18 cellular contexts compared by ENCODE assay signal in the genomic region with DNA sequence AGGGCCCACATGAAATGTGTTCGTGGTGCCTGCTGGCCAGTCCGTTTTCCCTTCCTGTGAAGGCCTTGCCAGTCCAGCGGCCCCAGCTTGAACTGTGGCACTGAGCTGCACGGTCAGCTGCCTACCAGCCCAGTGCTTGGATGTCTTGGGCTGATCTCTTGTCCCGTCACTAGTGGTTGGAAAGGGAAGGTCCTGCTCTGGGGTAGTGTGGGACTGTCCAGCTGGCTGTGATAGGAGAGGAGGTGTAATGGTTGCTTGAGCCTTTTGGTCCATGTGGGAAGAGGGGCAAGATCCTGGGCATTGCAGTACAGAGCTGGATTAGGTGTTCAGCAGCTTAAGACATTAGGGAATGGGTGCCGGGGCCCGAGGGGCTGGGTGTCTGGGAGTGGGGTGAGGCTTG. TPM values are rescaled to one million over a fixed set of nuclear protein-coding genes. Genes with fewer than 3 reads are reported as not detected.
DNase-seq lines count a peak whose midpoint lies in the region; ATAC-seq, FAIRE-seq and TF ChIP-seq lines count a peak whose summit lies in the region.
"Had no signal": no experiment of that assay in that cellular context is flagged by ENCODE, and none has a peak within 500 bp of the region (broad histone marks: within the 10 kb centered on the region; RNA-seq: fewer than 3 reads in every experiment).

No MANE protein-coding gene starts in this region.

- no peak overlapping the region for H3K9ac ChIP-seq in HCT116 (ENCODE audit: low read length)

- peaks cover 44% of the 10 kb centered on the region for H3K36me3 Mint-ChIP-seq in WTC11

- RAD21 ChIA-PET in HCT116 (lab: Charles Lee; ENCODE audit: low non-redundant PET in 1 of 2, low total read pairs in 2 of 2, uncharacterized antibody in 2 of 2, unreplicated experiment in 2 of 2) = interaction anchor here in 1 of 2 experiments (0.5 kb wide), 1 partner anchor 8 kb away, joined by 3 read pairs; no protein-coding TSS in a partner anchor

- H3K36me3 ChIP-seq in HCT116 (ENCODE audit: control insufficient read depth in 1 of 2, insufficient read depth in 2 of 2, low read length in 2 of 2) = peaks cover 30 to 70% of the 10 kb centered on the region in 2 experiments; a peak in 3 of 4 replicates

- no peak overlapping the region for H3K4me2 ChIP-seq in A549
- H3K4me2 ChIP-seq in HCT116 (ENCODE audit: low read length) = no peak overlapping the region

- H3K27me3 Mint-ChIP-seq in WTC11 (ENCODE audit: low read depth) = no peaks in the 10 kb centered on the region

- TF ChIP-seq EP300 in A549 (IDR thresholded peaks at IDR 0.05) = no peak

- no peaks in the 10 kb centered on the region for H3K9me3 Mint-ChIP-seq in WTC11
- H3K9me3 Mint-ChIP-seq: CD8-positive, alpha-beta memory T cell had no signal

- intact Hi-C loops in HCT116 (cut with micrococcal nuclease) = no loop called here

- peaks cover 48% of the 10 kb centered on the region for H3K4me1 ChIP-seq in A549
- H3K4me1 ChIP-seq in HCT116 (ENCODE audit: control insufficient read depth in 1 of 2, insufficient read depth in 2 of 2, low read length in 2 of 2) = peaks cover 0 to 14% of the 10 kb centered on the region in 2 experiments; a peak in 2 of 4 replicates

- POLR2A ChIA-PET in A549 (lab: Yijun Ruan, JAX) (interaction anchor here (0.6 to 2.1 kb wide), 4 partner anchors 7 to 27 kb away, joined by 3 to 16 read pairs (median 4); no protein-coding TSS in a partner anchor), HCT116 (lab: Charles Lee) (interaction anchor here (0.6 kb wide), 1 partner anchor 134 kb away, joined by 3 read pairs; no protein-coding TSS in a partner anchor), WTC11 (lab: Charles Lee) (interaction anchor here (0.7 kb wide), 1 partner anchor 163 kb away, joined by 3 read pairs; no protein-coding TSS in a partner anchor)

- no peak for ATAC-seq in A549
- ATAC-seq in HCT116 = no peak
- no peak for ATAC-seq in WTC11

- TF ChIP-seq RAD21 in A549 (conservative IDR thresholded peaks at IDR 0.05 in 1 of 2, IDR thresholded peaks at IDR 0.05 in 1 of 2) = no peak
- no peak for TF ChIP-seq RAD21 in HCT116 (IDR thresholded peaks at IDR 0.05; ENCODE audit: low read depth)

- H3K4me1 Mint-ChIP-seq in WTC11 = peaks cover 10% of the 10 kb centered on the region
- H3K4me1 Mint-ChIP-seq: CD8-positive, alpha-beta memory T cell had no signal

- no peaks in the 10 kb centered on the region for H3K27me3 ChIP-seq in HCT116 (ENCODE audit: insufficient read depth, low read length)

- no peak overlapping the region for H3K4me3 Mint-ChIP-seq in WTC11
- H3K4me3 Mint-ChIP-seq: CD8-positive, alpha-beta memory T cell had no signal

- no peak for TF ChIP-seq POLR2A in A549 (IDR thresholded peaks at IDR 0.05; ENCODE audit: low read length)
- TF ChIP-seq POLR2A in HCT116 (IDR thresholded peaks at IDR 0.05; ENCODE audit: borderline replicate concordance, extremely low read depth, insufficient read depth, insufficient read length) = no peak

- DNase-seq in A549 (ENCODE audit: low read depth in 1 of 2, low spot score in 1 of 2) (no peak), HCT116 (ENCODE audit: low read depth, low spot score) (no peak), WTC11 (ENCODE audit: low spot score) (no peak), iPS-NIHi7 (ENCODE audit: extremely low spot score) (no peak), mesenteric fat pad (ENCODE audit: low spot score) (no peak)
- no peak for DNase-seq in activated CD4-positive, alpha-beta T cell treated with anti-CD3 and anti-CD28 coated beads, Interleukin-2, amount 50 U/mL, for 1 hour
- DNase-seq: ACHN; C1 segment of cervical spinal cord; CD8-positive, alpha-beta memory T cell; NCI-H1417; NCI-H187; NCI-H2107; NCI-H510A; NCI-H748 treated with DMSO at 0.1 percent for 48 hours; NK-92 treated with Interleukin-12 subunit alpha and Interleukin-12 subunit beta, amount 100 ng/mL, for 24 hours; RPMI8226 had no signal

- CTCF ChIA-PET in A549 (lab: Yijun Ruan, JAX) = interaction anchor here (0.7 to 10.0 kb wide), 8 partner anchors 10 to 92 kb away, joined by 3 to 139 read pairs (median 9); a partner anchor contains a TSS
- CTCF ChIA-PET in HCT116 (lab: Charles Lee) = no interaction called here
- CTCF ChIA-PET in WTC11 (lab: Charles Lee) = interaction anchor here (8.0 kb wide), 1 partner anchor 92 kb away, joined by 61 read pairs; no protein-coding TSS in a partner anchor

- H3K4me3 ChIP-seq in A549 (no peak overlapping the region), HCT116 (replicated peaks in 1 of 2; ENCODE audit: low read depth in 1 of 2, low read length in 2 of 2) (no peak overlapping the region)

- no peak for FAIRE-seq in A549 (lab: Jason Lieb, UNC)
- FAIRE-seq: D721Med, H54 had no signal

- BruUV-seq in HCT116 (replicated peaks; lab: Mats Ljungman, UMichigan) = no TSS peak

- H3K9me3 ChIP-seq in A549 = no peaks in the 10 kb centered on the region
- no peaks in the 10 kb centered on the region for H3K9me3 ChIP-seq in HCT116 (ENCODE audit: control insufficient read depth in 1 of 2, insufficient read depth in 1 of 2, low read depth in 1 of 2, low read length in 2 of 2)

- H3K27ac ChIP-seq in A549 (peak overlapping the region in 1 of 2 experiments; percentile 99; a peak in 3 of 6 replicates), HCT116 (ENCODE audit: low read depth, low read length) (peak overlapping the region; percentile 43; the same call in 1 of the 2 replicates)

- peak overlapping the region; percentile 58; the same call in 1 of the 2 replicates for H3K27ac Mint-ChIP-seq in WTC11

- H2AFZ ChIP-seq in HCT116 (ENCODE audit: low read depth, low read length, poor library complexity, severe bottlenecking) = no peak overlapping the region

- H3K79me2 ChIP-seq in HCT116 (ENCODE audit: insufficient read depth, low read length) = peaks cover 6% of the 10 kb centered on the region; the same call in 1 of the 2 replicates

- H3K9me2 ChIP-seq in HCT116 (ENCODE audit: insufficient read depth) = no peaks in the 10 kb centered on the region

- TF ChIP-seq CTCF in A549 (IDR thresholded peaks at IDR 0.05) = no peak
- no peak for TF ChIP-seq CTCF in HCT116 (IDR thresholded peaks at IDR 0.05 in 2 of 3, conservative IDR thresholded peaks at IDR 0.05 in 1 of 3; ENCODE audit: borderline replicate concordance in 1 of 3, insufficient read depth in 1 of 3, low read depth in 2 of 3, low read length in 2 of 3)
- TF ChIP-seq CTCF in WTC11 (IDR thresholded peaks at IDR 0.05) = no peak

- WGBS in A549 (ENCODE audit: missing lambda C conversion rate) = 87% methylated on average over 5 of the region's 7 CpGs

- H4K20me1 ChIP-seq in HCT116 (ENCODE audit: insufficient read depth) = 0 out of 2 replicates have a peak, but pooled peaks cover 3% of the 10 kb centered on the region

TF ChIP-seq in A549, 52 proteins besides CTCF, POLR2A, EP300 and RAD21 (continues in another document):
- TF ChIP-seq CHD2 (IDR thresholded peaks at IDR 0.05; ENCODE audit: low read length, partially characterized antibody) = no peak

TF ChIP-seq in WTC11, 78 proteins besides CTCF, POLR2A, EP300 and RAD21 (continues in another document):
- TF ChIP-seq HMGA2 (CRISPR knock-in tag; IDR thresholded peaks at IDR 0.05) = no peak
- no peak for TF ChIP-seq NFE2L1 (CRISPR knock-in tag; IDR thresholded peaks at IDR 0.05)

RNA-seq across cellular contexts. Expression of a gene that starts 15.0 kb away (rescaled TPM):
- 131 and 161 TPM in 2 replicates for polyA plus RNA-seq in A549 (2011; rRNA removed)
- polyA plus RNA-seq in A549 (2012; cell fraction: cytosol; rRNA removed) = 174 and 207 TPM in 2 replicates
- 105 and 131 TPM in 2 replicates for polyA plus RNA-seq in A549 (2012; cell fraction: nucleus; rRNA removed)
- 130 to 145 TPM (median 134 TPM) in 3 replicates for polyA plus RNA-seq in A549 (2017; fragmentation: RNase III; extraction: RNeasy Plus Mini Kit Qiagen cat#74134 plus additional on column Dnase treatment)
- polyA minus RNA-seq in A549 (2011; rRNA and poly(A)+ RNA removed) = 64.7 and 68.8 TPM in 2 replicates
- 168 TPM for total RNA-seq in HCT116 (2021; ENCODE audit: unreplicated experiment)
- polyA plus RNA-seq in HCT116 (2012) = 148 and 164 TPM in 2 replicates
- total RNA-seq in WTC11 (2021) = 80.5 to 91.9 TPM (median 84.4 TPM) in 3 replicates
- 51.9 TPM for total RNA-seq in mesenteric fat pad

RNA-seq across cellular contexts. Expression of a gene that starts 15.2 kb away (rescaled TPM):
- polyA plus RNA-seq in A549 (2011; rRNA removed) (5.2 and 5.7 TPM in 2 replicates), A549 (2017; fragmentation: RNase III; extraction: RNeasy Plus Mini Kit Qiagen cat#74134 plus additional on column Dnase treatment) (8.9 to 10.1 TPM (median 9.3 TPM) in 3 replicates)
- 8.1 and 12.9 TPM in 2 replicates for polyA plus RNA-seq in A549 (2012; cell fraction: cytosol; rRNA removed)
- 11.4 and 13.4 TPM in 2 replicates for polyA plus RNA-seq in A549 (2012; cell fraction: nucleus; rRNA removed)
- polyA minus RNA-seq in A549 (2011; rRNA and poly(A)+ RNA removed) = 4.0 and 5.4 TPM in 2 replicates
- total RNA-seq in HCT116 (2021; ENCODE audit: unreplicated experiment) (8.5 TPM), WTC11 (2021) (6.8 to 7.1 TPM (median 6.8 TPM) in 3 replicates), mesenteric fat pad (11.7 TPM)
- polyA plus RNA-seq in HCT116 (2012) = 3.4 and 5.1 TPM in 2 replicates

RNA-seq across cellular contexts. Expression of a gene that starts 21.1 kb away (rescaled TPM):
- polyA plus RNA-seq in A549 (2011; rRNA removed) (72.9 and 81.7 TPM in 2 replicates), A549 (2017; fragmentation: RNase III; extraction: RNeasy Plus Mini Kit Qiagen cat#74134 plus additional on column Dnase treatment) (48.3 to 59.0 TPM (median 49.2 TPM) in 3 replicates)
- polyA plus RNA-seq in A549 (2012; cell fraction: cytosol; rRNA removed) = 83.3 and 90.6 TPM in 2 replicates
- 316 and 405 TPM in 2 replicates for polyA plus RNA-seq in A549 (2012; cell fraction: nucleus; rRNA removed)
- 53.0 and 59.8 TPM in 2 replicates for polyA minus RNA-seq in A549 (2011; rRNA and poly(A)+ RNA removed)
- total RNA-seq in HCT116 (2021; ENCODE audit: unreplicated experiment) (39.4 TPM), WTC11 (2021) (17.7 to 20.4 TPM (median 18.5 TPM) in 3 replicates), mesenteric fat pad (3.5 TPM)
- polyA plus RNA-seq in HCT116 (2012) = 41.2 and 46.8 TPM in 2 replicates

RNA-seq across cellular contexts. Expression of a gene that starts 30.8 kb away (rescaled TPM):
- 3.3 and 3.8 TPM in 2 replicates for polyA plus RNA-seq in A549 (2011; rRNA removed)
- 3.2 and 4.5 TPM in 2 replicates for polyA plus RNA-seq in A549 (2012; cell fraction: cytosol; rRNA removed)
- 3.2 and 3.6 TPM in 2 replicates for polyA plus RNA-seq in A549 (2012; cell fraction: nucleus; rRNA removed)
- 2.2 to 2.9 TPM (median 2.6 TPM) in 3 replicates for polyA plus RNA-seq in A549 (2017; fragmentation: RNase III; extraction: RNeasy Plus Mini Kit Qiagen cat#74134 plus additional on column Dnase treatment)
- polyA minus RNA-seq in A549 (2011; rRNA and poly(A)+ RNA removed) = 2.1 and 3.3 TPM in 2 replicates
- total RNA-seq in HCT116 (2021; ENCODE audit: unreplicated experiment) = 9.5 TPM
- polyA plus RNA-seq in HCT116 (2012) = 8.2 and 9.2 TPM in 2 replicates
- 5.7 to 7.5 TPM (median 5.8 TPM) in 3 replicates for total RNA-seq in WTC11 (2021)
- total RNA-seq in mesenteric fat pad = 2.0 TPM

RNA-seq across cellular contexts. Expression of a gene that starts 40.2 kb away (rescaled TPM):
- polyA plus RNA-seq in A549 (2011; rRNA removed) (8.1 and 10.4 TPM in 2 replicates), A549 (2017; fragmentation: RNase III; extraction: RNeasy Plus Mini Kit Qiagen cat#74134 plus additional on column Dnase treatment) (13.7 to 15.2 TPM (median 15.1 TPM) in 3 replicates)
- polyA plus RNA-seq in A549 (2012; cell fraction: cytosol; rRNA removed) = 29.2 and 33.7 TPM in 2 replicates
- 36.0 and 40.6 TPM in 2 replicates for polyA plus RNA-seq in A549 (2012; cell fraction: nucleus; rRNA removed)
- polyA minus RNA-seq in A549 (2011; rRNA and poly(A)+ RNA removed) = 14.5 and 18.2 TPM in 2 replicates
- total RNA-seq in HCT116 (2021; ENCODE audit: unreplicated experiment) (69.8 TPM), WTC11 (2021) (23.8 to 27.6 TPM (median 26.5 TPM) in 3 replicates), mesenteric fat pad (14.3 TPM)
- 56.8 and 61.1 TPM in 2 replicates for polyA plus RNA-seq in HCT116 (2012)
